ENCODE assay signal across 19 cellular contexts in the genomic region with DNA sequence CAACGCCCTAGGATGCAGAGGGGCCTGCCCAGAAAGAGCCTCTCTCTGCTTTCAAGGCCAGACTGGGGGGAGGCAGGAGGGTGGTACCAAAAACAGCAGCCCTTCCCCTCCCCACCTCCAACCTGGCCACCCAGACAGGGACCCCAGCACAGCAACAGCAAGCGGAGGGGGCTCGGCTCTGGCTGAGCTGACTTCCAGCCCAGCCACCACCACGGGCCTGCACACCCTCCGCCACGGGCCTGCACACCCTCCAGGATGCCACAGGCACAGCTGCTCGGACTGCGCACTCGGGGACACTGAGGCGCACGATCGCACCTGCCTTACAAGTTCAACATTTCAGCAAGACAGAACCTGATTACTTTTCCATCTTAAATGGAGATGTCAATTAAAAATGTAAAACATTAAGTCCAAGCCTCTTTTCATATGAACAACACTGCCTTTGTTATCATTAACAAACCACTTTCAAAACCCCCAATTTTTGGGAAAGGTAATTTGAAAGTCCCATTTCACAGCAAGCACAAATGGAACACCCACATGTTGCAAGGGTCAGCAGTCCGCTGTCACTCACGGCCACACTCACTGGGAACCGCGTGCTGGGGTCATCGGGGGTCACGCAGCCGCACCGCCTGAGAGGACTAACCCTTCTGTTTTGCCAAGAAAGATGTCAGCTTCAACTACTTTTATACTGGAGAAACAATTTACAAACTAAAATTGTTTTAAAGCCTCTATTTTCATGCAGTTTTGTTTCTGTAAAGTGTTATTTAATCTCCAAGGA.
DNase-seq lines count a peak whose midpoint lies in the region; ATAC-seq and TF ChIP-seq lines count a peak whose summit lies in the region.
"Had no signal": no experiment of that assay in that cellular context is flagged by ENCODE, and none has a peak within 500 bp of the region (broad histone marks: within the 10 kb centered on the region; RNA-seq: fewer than 3 reads in every experiment).

No MANE protein-coding gene starts in this region.

- no peaks in the 10 kb centered on the region for H3K9me3 Mint-ChIP-seq in CD8-positive, alpha-beta memory T cell
- no peaks in the 10 kb centered on the region for H3K9me3 Mint-ChIP-seq in central memory CD8-positive, alpha-beta T cell
- no peaks in the 10 kb centered on the region for H3K9me3 Mint-ChIP-seq in nephron progenitor cell
- H3K9me3 Mint-ChIP-seq: activated CD4-positive, alpha-beta memory T cell treated with anti-CD3 and anti-CD28 coated beads for 36 hours; stimulated activated memory B cell treated with anti-CD40 and anti-IgM and Interleukin-4, amounts not matched to agents 10 μg/mL and 1 μg/mL and 100 μg/mL, for 72 hours; T-helper 2 cell treated with Interferon-gamma antibody and Interleukin-4, amounts not matched to agents 5 μg/mL and 100 μg/mL, for 36 hours had no signal

- POLR2A ChIA-PET in CD8-positive, alpha-beta memory T cell (lab: Charles Lee), result no interaction called here

- no peak for ATAC-seq in central memory CD8-positive, alpha-beta T cell (replicated peaks; ENCODE audit: extremely low read depth, poor library complexity, severe bottlenecking)
- ATAC-seq: stimulated activated memory B cell treated with anti-CD40 and anti-IgM and Interleukin-4, amounts not matched to agents 10 μg/mL and 1 μg/mL and 100 μg/mL, for 72 hours had no signal

- H3K4me2 ChIP-seq in BLaER1 treated with 17β-estradiol and CSF1 and Interleukin-3, amounts not matched to agents 10 nM and 100 nM, result peak overlapping the region; percentile 47 to 93 (median 86)

- H3K9ac ChIP-seq in BLaER1 treated with 17β-estradiol and CSF1 and Interleukin-3, amounts not matched to agents 10 nM and 100 nM, result peak overlapping the region; percentile 20 to 53 (median 40); a peak in 15 of 22 replicates

- H3K36me3 Mint-ChIP-seq in CD8-positive, alpha-beta memory T cell, result peaks cover 0 to 40% (median 6%) of the 10 kb centered on the region in 3 donors
- peaks cover 26% of the 10 kb centered on the region for H3K36me3 Mint-ChIP-seq in central memory CD8-positive, alpha-beta T cell (ENCODE audit: insufficient read depth)
- H3K36me3 Mint-ChIP-seq in nephron progenitor cell (ENCODE audit: low read depth), result peaks cover 31% of the 10 kb centered on the region

- peaks cover 100% of the 10 kb centered on the region in 11 experiments for H4K20me1 ChIP-seq in BLaER1 treated with 17β-estradiol and CSF1 and Interleukin-3, amounts not matched to agents 10 nM and 100 nM

- no peak for DNase-seq in CD8-positive, alpha-beta memory T cell
- DNase-seq in central memory CD8-positive, alpha-beta T cell (ENCODE audit: low spot score in 2 of 2), result no peak
- DNase-seq in nephron progenitor cell (peak; percentile 61), SJCRH30 (no peak), H4 (ENCODE audit: low spot score) (no peak)
- DNase-seq in activated CD4-positive, alpha-beta T cell treated with anti-CD3 and anti-CD28 coated beads, Interleukin-2, amount 50 U/mL, for 1 hour, result no peak
- DNase-seq: activated CD4-positive, alpha-beta memory T cell treated with anti-CD3 and anti-CD28 coated beads for 36 hours; dorsolateral prefrontal cortex; NCI-H1436; NCI-H2171; nucleus accumbens; OCI-M1; sigmoid colon; thyroid gland had no signal

- H3K36me3 ChIP-seq in BLaER1 treated with 17β-estradiol and CSF1 and Interleukin-3, amounts not matched to agents 10 nM and 100 nM, result peaks cover 22 to 58% (median 52%) of the 10 kb centered on the region in 11 experiments
- H3K36me3 ChIP-seq in CD8-positive, alpha-beta memory T cell (ENCODE audit: insufficient read depth, low read length), result peaks cover 8% of the 10 kb centered on the region
- peaks cover 13% of the 10 kb centered on the region; the same call in 1 of the 2 replicates for H3K36me3 ChIP-seq in SJCRH30
- H3K36me3 ChIP-seq: sigmoid colon, thyroid gland had no signal

- no peak overlapping the region; a peak in 1 of 20 replicates for H3K4me3 ChIP-seq in BLaER1 treated with 17β-estradiol and CSF1 and Interleukin-3, amounts not matched to agents 10 nM and 100 nM
- no peak overlapping the region for H3K4me3 ChIP-seq in CD8-positive, alpha-beta memory T cell (ENCODE audit: low read length)
- H3K4me3 ChIP-seq in SJCRH30, result no peak overlapping the region
- H3K4me3 ChIP-seq: dorsolateral prefrontal cortex, esophagus muscularis mucosa, sigmoid colon, SJSA1, thyroid gland had no signal

- no peaks in the 10 kb centered on the region for H3K27me3 Mint-ChIP-seq in CD8-positive, alpha-beta memory T cell
- H3K27me3 Mint-ChIP-seq in central memory CD8-positive, alpha-beta T cell, result no peaks in the 10 kb centered on the region
- H3K27me3 Mint-ChIP-seq in nephron progenitor cell (ENCODE audit: low read depth, poor library complexity), result peaks cover 3% of the 10 kb centered on the region
- H3K27me3 Mint-ChIP-seq: activated CD4-positive, alpha-beta memory T cell treated with anti-CD3 and anti-CD28 coated beads for 36 hours; stimulated activated memory B cell treated with anti-CD40 and anti-IgM and Interleukin-4, amounts not matched to agents 10 μg/mL and 1 μg/mL and 100 μg/mL, for 72 hours had no signal

- CTCF ChIA-PET in CD8-positive, alpha-beta memory T cell (lab: Charles Lee), result no interaction called here

- peak overlapping the region in 2 of 7 donors; percentile 6 to 24 for H3K4me3 Mint-ChIP-seq in CD8-positive, alpha-beta memory T cell
- no peak overlapping the region for H3K4me3 Mint-ChIP-seq in central memory CD8-positive, alpha-beta T cell
- H3K4me3 Mint-ChIP-seq in nephron progenitor cell, result peak overlapping the region; percentile 38
- H3K4me3 Mint-ChIP-seq: activated CD4-positive, alpha-beta memory T cell treated with anti-CD3 and anti-CD28 coated beads for 36 hours; stimulated activated memory B cell treated with anti-CD40 and anti-IgM and Interleukin-4, amounts not matched to agents 10 μg/mL and 1 μg/mL and 100 μg/mL, for 72 hours; T-helper 2 cell treated with Interferon-gamma antibody and Interleukin-4, amounts not matched to agents 5 μg/mL and 100 μg/mL, for 36 hours had no signal

- peak overlapping the region in 5 of 8 donors; percentile 68 to 73 (median 70) for H3K27ac Mint-ChIP-seq in CD8-positive, alpha-beta memory T cell
- H3K27ac Mint-ChIP-seq in central memory CD8-positive, alpha-beta T cell (ENCODE audit: low read depth), result peak overlapping the region; percentile 32
- peak overlapping the region; percentile 64 for H3K27ac Mint-ChIP-seq in nephron progenitor cell
- H3K27ac Mint-ChIP-seq: stimulated activated memory B cell treated with anti-CD40 and anti-IgM and Interleukin-4, amounts not matched to agents 10 μg/mL and 1 μg/mL and 100 μg/mL, for 72 hours; T-helper 2 cell treated with Interferon-gamma antibody and Interleukin-4, amounts not matched to agents 5 μg/mL and 100 μg/mL, for 36 hours had no signal

- H3K9me3 ChIP-seq in BLaER1 treated with 17β-estradiol and CSF1 and Interleukin-3, amounts not matched to agents 10 nM and 100 nM (replicated peaks in 1 of 11), result no peaks in the 10 kb centered on the region
- no peaks in the 10 kb centered on the region for H3K9me3 ChIP-seq in CD8-positive, alpha-beta memory T cell (ENCODE audit: low read length)
- H3K9me3 ChIP-seq in SJCRH30 (replicated peaks), result no peaks in the 10 kb centered on the region
- H3K9me3 ChIP-seq: esophagus muscularis mucosa, sigmoid colon, SJSA1, thyroid gland had no signal

- peaks cover 87 to 100% (median 99%) of the 10 kb centered on the region in 10 experiments for H3K4me1 ChIP-seq in BLaER1 treated with 17β-estradiol and CSF1 and Interleukin-3, amounts not matched to agents 10 nM and 100 nM
- peaks cover 85% of the 10 kb centered on the region for H3K4me1 ChIP-seq in CD8-positive, alpha-beta memory T cell (ENCODE audit: insufficient read depth, low read length)
- H3K4me1 ChIP-seq in SJCRH30, result peaks cover 27% of the 10 kb centered on the region

- peaks cover 63 to 85% (median 76%) of the 10 kb centered on the region in 3 donors for H3K4me1 Mint-ChIP-seq in CD8-positive, alpha-beta memory T cell
- H3K4me1 Mint-ChIP-seq in central memory CD8-positive, alpha-beta T cell, result peaks cover 62% of the 10 kb centered on the region
- peaks cover 59% of the 10 kb centered on the region for H3K4me1 Mint-ChIP-seq in nephron progenitor cell

- no peaks in the 10 kb centered on the region for H3K27me3 ChIP-seq in BLaER1 treated with 17β-estradiol and CSF1 and Interleukin-3, amounts not matched to agents 10 nM and 100 nM
- no peaks in the 10 kb centered on the region for H3K27me3 ChIP-seq in CD8-positive, alpha-beta memory T cell (ENCODE audit: insufficient read depth, low read length, poor library complexity, severe bottlenecking)
- H3K27me3 ChIP-seq in SJCRH30, result no peaks in the 10 kb centered on the region
- H3K27me3 ChIP-seq: dorsolateral prefrontal cortex, esophagus muscularis mucosa, sigmoid colon, SJSA1, thyroid gland had no signal

- TF ChIP-seq CTCF in nephron progenitor cell (IDR thresholded peaks at IDR 0.05), result no peak

- peak overlapping the region in 6 of 11 experiments; percentile 18 to 52 (median 38); a peak in 10 of 22 replicates for H3K27ac ChIP-seq in BLaER1 treated with 17β-estradiol and CSF1 and Interleukin-3, amounts not matched to agents 10 nM and 100 nM
- no peak overlapping the region for H3K27ac ChIP-seq in CD8-positive, alpha-beta memory T cell (ENCODE audit: low read depth, low read length)
- no peak overlapping the region for H3K27ac ChIP-seq in SJCRH30
- H3K27ac ChIP-seq: dorsolateral prefrontal cortex, esophagus muscularis mucosa, sigmoid colon, SJSA1, thyroid gland had no signal

Comparison
In these comparisons a context has a peak if more than half of its experiments do, and no peak if none do; other contexts are left out.
1. H3K27ac ChIP-seq: peak in BLaER1 treated with 17β-estradiol and CSF1 and Interleukin-3, amounts not matched to agents 10 nM and 100 nM (6 of 11); none in CD8-positive, alpha-beta memory T cell (single experiment) and SJCRH30 (single experiment).
2. Peak in every context shown above with its lines, with median percentiles within 50 percentile points of each other: H3K27ac Mint-ChIP-seq.